In genomic region chr18:25350561-25351201, GRCh38 we compare ENCODE assay signal across 8 cellular contexts. TPM values are rescaled to one million over a fixed set of nuclear protein-coding genes. Genes with fewer than 3 reads are reported as not detected.
DNase-seq lines count a peak whose midpoint lies in the region; ATAC-seq and TF ChIP-seq lines count a peak whose summit lies in the region.

No MANE protein-coding gene starts in this region.

- H3K4me3 ChIP-seq in GM23338 (peak overlapping the region; percentile 90), testis (peak overlapping the region; percentile 74)

- peak overlapping the region; percentile 97 for H3K4me3 Mint-ChIP-seq in GM23338
- peak overlapping the region; percentile 75 to 85 (median 79) for H3K4me3 Mint-ChIP-seq in T-cell
- H3K4me3 Mint-ChIP-seq in effector memory CD8-positive, alpha-beta T cell = peak overlapping the region; percentile 88 to 90
- H3K4me3 Mint-ChIP-seq in memory B cell = peak overlapping the region; percentile 91

- ATAC-seq in GM23338 = peak; percentile 4; the same call in 2 of the 3 replicates
- ATAC-seq in T-cell (replicated peaks in 1 of 4) = peak in 1 of 4 experiments; percentile 27
- peak; percentile 9 for ATAC-seq in effector memory CD8-positive, alpha-beta T cell (replicated peaks)
- ATAC-seq in memory B cell (ENCODE audit: low read depth) = peak; percentile 35
- no peak for ATAC-seq in HG03045 (IDR thresholded peaks at IDR 0.05; ENCODE audit: unreplicated experiment)

- H3K36me3 Mint-ChIP-seq in GM23338 (ENCODE audit: low read depth) (no peaks in the 10 kb centered on the region), T-cell (no peaks in the 10 kb centered on the region), memory B cell (peaks cover 4% of the 10 kb centered on the region)
- peaks cover 5% of the 10 kb centered on the region for H3K36me3 Mint-ChIP-seq in effector memory CD8-positive, alpha-beta T cell (ENCODE audit: insufficient read depth)

- H3K4me1 Mint-ChIP-seq in GM23338 (peaks cover 10% of the 10 kb centered on the region), T-cell (peaks cover 13 to 20% (median 19%) of the 10 kb centered on the region in 3 donors), memory B cell (peaks cover 5% of the 10 kb centered on the region)
- H3K4me1 Mint-ChIP-seq in effector memory CD8-positive, alpha-beta T cell (ENCODE audit: low read depth in 2 of 2) = peaks cover 6 to 10% of the 10 kb centered on the region in 2 donors

- intact Hi-C loops in testis (cut with DNase I; ENCODE audit: low total_unique reads) = loop anchor here (5.0 kb wide), 1 partner anchor 363 kb away; no protein-coding TSS in a partner anchor

- WGBS in testis, 2 donors = 0 to 2% methylated on average over 31 to 73 of the region's 73 CpGs

- H3K27me3 Mint-ChIP-seq in GM23338 (ENCODE audit: insufficient read depth, low read depth, poor library complexity) (peaks cover 25% of the 10 kb centered on the region), T-cell (peaks cover 33 to 62% of the 10 kb centered on the region in 2 donors), memory B cell (peaks cover 15% of the 10 kb centered on the region)
- peaks cover 38 to 41% of the 10 kb centered on the region in 2 donors for H3K27me3 Mint-ChIP-seq in effector memory CD8-positive, alpha-beta T cell

- H3K4me1 ChIP-seq in ES-I3 (ENCODE audit: insufficient read depth, low read length) (0 out of 2 replicates have a peak, but pooled peaks cover 4% of the 10 kb centered on the region), GM23338 (ENCODE audit: insufficient read depth) (peaks cover 13% of the 10 kb centered on the region), testis (no peaks in the 10 kb centered on the region)

- no peak overlapping the region for H3K27ac ChIP-seq in GM23338 (ENCODE audit: low read depth)
- H3K27ac ChIP-seq in testis = peak overlapping the region; percentile 92 to 93

- H3F3A ChIP-seq in GM23338 (replicated peaks; ENCODE audit: low read depth) = peaks cover 8% of the 10 kb centered on the region; the same call in 1 of the 2 replicates

- peaks cover 13% of the 10 kb centered on the region; the same call in 1 of the 2 replicates for H4K20me1 ChIP-seq in GM23338 (replicated peaks; ENCODE audit: insufficient read depth)

- POLR2A ChIA-PET in T-cell (lab: Charles Lee) = interaction anchor here in 1 of 2 donors (0.6 kb wide), 1 partner anchor 784 kb away, joined by 6 read pairs; no protein-coding TSS in a partner anchor

- no peaks in the 10 kb centered on the region for H3K9me3 ChIP-seq in ES-I3 (ENCODE audit: control insufficient read depth, insufficient read depth, low read length)
- no peaks in the 10 kb centered on the region for H3K9me3 ChIP-seq in testis

- CTCF ChIA-PET in T-cell (lab: Charles Lee) = no interaction called here

- peak overlapping the region; percentile 89 for H2AFZ ChIP-seq in GM23338

- H3K27ac Mint-ChIP-seq in GM23338 (peak overlapping the region; percentile 93), T-cell (no peak overlapping the region), memory B cell (peak overlapping the region; percentile 76)
- H3K27ac Mint-ChIP-seq in effector memory CD8-positive, alpha-beta T cell = peak overlapping the region in 1 of 2 donors; percentile 57

- peak; percentile 44 for DNase-seq in GM23338 (ENCODE audit: low spot score)
- DNase-seq in T-cell = peak in 3 of 34 experiments; percentile 2 to 18 (median 10)
- DNase-seq in effector memory CD8-positive, alpha-beta T cell = no peak
- DNase-seq in memory B cell (ENCODE audit: low spot score in 2 of 2) = peak in 1 of 2 donors; percentile 31
- peak; percentile 60 for DNase-seq in testis
- DNase-seq in activated CD4-positive, alpha-beta T cell treated with anti-CD3 and anti-CD28 coated beads, Interleukin-2, amount 50 U/mL, for 4 hours = no peak

- peak overlapping the region; percentile 90 for H3K4me2 ChIP-seq in GM23338

- H3K79me2 ChIP-seq in GM23338 (replicated peaks; ENCODE audit: insufficient read depth) = peaks cover 15% of the 10 kb centered on the region

- H3K36me3 ChIP-seq in ES-I3 (ENCODE audit: insufficient read depth, low read length) = no peaks in the 10 kb centered on the region
- H3K36me3 ChIP-seq in GM23338 (ENCODE audit: insufficient read depth) = no peaks in the 10 kb centered on the region
- H3K36me3 ChIP-seq in testis (ENCODE audit: low read depth, missing control alignments) = no peaks in the 10 kb centered on the region

- H3K9me3 Mint-ChIP-seq in GM23338 (no peaks in the 10 kb centered on the region), T-cell (no peaks in the 10 kb centered on the region), memory B cell (peaks cover 3% of the 10 kb centered on the region)
- no peaks in the 10 kb centered on the region for H3K9me3 Mint-ChIP-seq in effector memory CD8-positive, alpha-beta T cell

- TF ChIP-seq CTCF in GM23338 (conservative IDR thresholded peaks at IDR 0.05; ENCODE audit: low read depth in 2 of 2) = no peak
- no peak for TF ChIP-seq CTCF in testis (IDR thresholded peaks at IDR 0.05)

- peaks cover 65% of the 10 kb centered on the region for H3K27me3 ChIP-seq in GM23338 (ENCODE audit: insufficient read depth)
- no peaks in the 10 kb centered on the region for H3K27me3 ChIP-seq in testis

- H3K9me2 ChIP-seq in GM23338 (ENCODE audit: insufficient read depth) = no peaks in the 10 kb centered on the region

- no peak for TF ChIP-seq POLR2A in testis (IDR thresholded peaks at IDR 0.05)

- H3K9ac ChIP-seq in ES-I3 (ENCODE audit: low read depth, low read length) = peak overlapping the region; percentile 97

TF ChIP-seq in GM23338, 12 proteins besides CTCF, POLR2A, EP300 and RAD21 (continues in another document):
- TF ChIP-seq, protein P1, sequence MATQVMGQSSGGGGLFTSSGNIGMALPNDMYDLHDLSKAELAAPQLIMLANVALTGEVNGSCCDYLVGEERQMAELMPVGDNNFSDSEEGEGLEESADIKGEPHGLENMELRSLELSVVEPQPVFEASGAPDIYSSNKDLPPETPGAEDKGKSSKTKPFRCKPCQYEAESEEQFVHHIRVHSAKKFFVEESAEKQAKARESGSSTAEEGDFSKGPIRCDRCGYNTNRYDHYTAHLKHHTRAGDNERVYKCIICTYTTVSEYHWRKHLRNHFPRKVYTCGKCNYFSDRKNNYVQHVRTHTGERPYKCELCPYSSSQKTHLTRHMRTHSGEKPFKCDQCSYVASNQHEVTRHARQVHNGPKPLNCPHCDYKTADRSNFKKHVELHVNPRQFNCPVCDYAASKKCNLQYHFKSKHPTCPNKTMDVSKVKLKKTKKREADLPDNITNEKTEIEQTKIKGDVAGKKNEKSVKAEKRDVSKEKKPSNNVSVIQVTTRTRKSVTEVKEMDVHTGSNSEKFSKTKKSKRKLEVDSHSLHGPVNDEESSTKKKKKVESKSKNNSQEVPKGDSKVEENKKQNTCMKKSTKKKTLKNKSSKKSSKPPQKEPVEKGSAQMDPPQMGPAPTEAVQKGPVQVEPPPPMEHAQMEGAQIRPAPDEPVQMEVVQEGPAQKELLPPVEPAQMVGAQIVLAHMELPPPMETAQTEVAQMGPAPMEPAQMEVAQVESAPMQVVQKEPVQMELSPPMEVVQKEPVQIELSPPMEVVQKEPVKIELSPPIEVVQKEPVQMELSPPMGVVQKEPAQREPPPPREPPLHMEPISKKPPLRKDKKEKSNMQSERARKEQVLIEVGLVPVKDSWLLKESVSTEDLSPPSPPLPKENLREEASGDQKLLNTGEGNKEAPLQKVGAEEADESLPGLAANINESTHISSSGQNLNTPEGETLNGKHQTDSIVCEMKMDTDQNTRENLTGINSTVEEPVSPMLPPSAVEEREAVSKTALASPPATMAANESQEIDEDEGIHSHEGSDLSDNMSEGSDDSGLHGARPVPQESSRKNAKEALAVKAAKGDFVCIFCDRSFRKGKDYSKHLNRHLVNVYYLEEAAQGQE (IDR thresholded peaks at IDR 0.05; ENCODE audit: unreplicated experiment) = no peak
- TF ChIP-seq ZNF114 (CRISPR knock-in tag; IDR thresholded peaks at IDR 0.05) (no peak), EZH2phosphoT487 (IDR thresholded peaks at IDR 0.05; ENCODE audit: unreplicated experiment) (no peak)

RNA-seq across cellular contexts. Expression of gene ZNF521, which starts 1.3 kb away (rescaled TPM):
- total RNA-seq in GM23338 (2014; rRNA removed; shearing (Covaris generic)) = 9.2 and 10.4 TPM in 2 replicates
- 3.1 and 3.8 TPM in 2 replicates for polyA plus RNA-seq in GM23338 (2016; fragmentation: Nextera tagmentation; extraction: Ambion mirVana)
- total RNA-seq in T-cell = 1 to 10 TPM in 3 of 5 donors, under 1 TPM in 2; 0.30 to 2.3 (median 1.4) TPM
- total RNA-seq in testis = 10 to 100 TPM; 34.7 to 46.9 TPM
- 8.7 TPM for polyA plus RNA-seq in testis (ENCODE audit: insufficient read depth, low read depth, low replicate concordance)

Comparison
In these comparisons a context has a peak if more than half of its experiments do, and no peak if none do; other contexts are left out.
1. DNase-seq: peak in GM23338 (single experiment) and testis (single experiment); none in effector memory CD8-positive, alpha-beta T cell (0 of 3) and activated CD4-positive, alpha-beta T cell treated with anti-CD3 and anti-CD28 coated beads, Interleukin-2, amount 50 U/mL, for 4 hours (0 of 2).
2. H3K27ac Mint-ChIP-seq: peak in GM23338 (single experiment) and memory B cell (single experiment); none in T-cell (0 of 2).
3. Peak in every context shown above with its lines, with median percentiles within 50 percentile points of each other: H3K4me3 Mint-ChIP-seq.